28 cellular contexts compared by ENCODE assay signal in genomic region chr6:6741264-6741663, GRCh38.
A peak's percentile ranks its signal among the peaks of the same experiment; 100 is the strongest.
DNase-seq lines count a peak whose midpoint lies in the region; ATAC-seq and TF ChIP-seq lines count a peak whose summit lies in the region.
"Had no signal": no experiment of that assay in that cellular context is flagged by ENCODE, and none has a peak within 500 bp of the region (broad histone marks: within the 10 kb centered on the region; RNA-seq: fewer than 3 reads in every experiment).

No MANE protein-coding gene starts in this region.

- H3K27me3 ChIP-seq in H7 (ENCODE audit: control insufficient read depth, insufficient read depth, low read length): no peaks in the 10 kb centered on the region
- no peaks in the 10 kb centered on the region for H3K27me3 ChIP-seq in right atrium auricular region
- H3K27me3 ChIP-seq in psoas muscle (ENCODE audit: insufficient read depth in 3 of 3, low read length in 2 of 3): no peaks in the 10 kb centered on the region
- peaks cover 11% of the 10 kb centered on the region for H3K27me3 ChIP-seq in MG63
- no peaks in the 10 kb centered on the region for H3K27me3 ChIP-seq in A673 (replicated peaks; ENCODE audit: insufficient read depth, low read depth, low read length, poor library complexity)
- H3K27me3 ChIP-seq: adrenal gland; BLaER1 treated with 17β-estradiol and CSF1 and Interleukin-3, amounts not matched to agents 10 nM and 100 nM; right lobe of liver had no signal

- H3K4me3 ChIP-seq in H7 (ENCODE audit: insufficient read depth, low read depth, low read length) (no peak overlapping the region), right atrium auricular region (no peak overlapping the region), psoas muscle (no peak overlapping the region), MG63 (no peak overlapping the region), A673 (ENCODE audit: low read depth, low read length, poor library complexity, severe bottlenecking) (no peak overlapping the region)
- H3K4me3 ChIP-seq: adrenal gland; BLaER1 treated with 17β-estradiol and CSF1 and Interleukin-3, amounts not matched to agents 10 nM and 100 nM; HAP-1; right lobe of liver; stomach; tibial artery had no signal

- H3K4me1 ChIP-seq in right atrium auricular region: peaks cover 0 to 46% of the 10 kb centered on the region in 2 donors
- peaks cover 35% of the 10 kb centered on the region for H3K4me1 ChIP-seq in psoas muscle
- H3K4me1 ChIP-seq in A673 (ENCODE audit: insufficient read depth, low read length, poor library complexity, severe bottlenecking): no peaks in the 10 kb centered on the region
- H3K4me1 ChIP-seq: HAP-1, right lobe of liver had no signal

- intact Hi-C loops in psoas muscle (cut with DNase I): loop anchor here in 1 of 2 donors (5.0 kb wide), 1 partner anchor 186 kb away; no protein-coding TSS in a partner anchor
- intact Hi-C loops in A673 (cut with micrococcal nuclease; ENCODE audit: unreplicated experiment): no loop called here

- POLR2A ChIA-PET in A673 (lab: Charles Lee; ENCODE audit: low non-redundant PET): interaction anchor here (0.6 kb wide), 1 partner anchor 132 kb away, joined by 5 read pairs; no protein-coding TSS in a partner anchor

- H3K36me3 ChIP-seq in H7 (replicated peaks; ENCODE audit: control insufficient read depth, insufficient read depth, low read length): no peaks in the 10 kb centered on the region
- H3K36me3 ChIP-seq in right atrium auricular region: no peaks in the 10 kb centered on the region
- H3K36me3 ChIP-seq in psoas muscle (ENCODE audit: insufficient read depth in 1 of 2, low read depth in 1 of 2): no peaks in the 10 kb centered on the region
- H3K36me3 ChIP-seq in MG63: no peaks in the 10 kb centered on the region
- no peaks in the 10 kb centered on the region for H3K36me3 ChIP-seq in A673 (ENCODE audit: insufficient read depth, low read length, poor library complexity, severe bottlenecking)
- H3K36me3 ChIP-seq: adrenal gland; BLaER1 treated with 17β-estradiol and CSF1 and Interleukin-3, amounts not matched to agents 10 nM and 100 nM; HAP-1; right lobe of liver; stomach; tibial artery had no signal

- 46 to 55% (median 54%) methylated on average over 4 of the region's 4 CpGs for WGBS in psoas muscle, 3 donors

- ATAC-seq in psoas muscle: peak in 2 of 4 donors; percentile 33 to 40
- ATAC-seq: activated CD4-positive, CD25-positive, alpha-beta regulatory T cell treated with anti-CD3 and anti-CD28 coated beads, Interleukin-2, amount 50 U/mL, for 24 hours; esophagus mucosa; HepG2; right lobe of liver; SK-N-SH treated with all-trans-retinoic acid at 6 μM for 48 hours; T-helper 17 cell had no signal

- BruUV-seq in A673 (replicated peaks; lab: Mats Ljungman, UMichigan): no TSS peak

- TF ChIP-seq RAD21 in Ishikawa (IDR thresholded peaks at IDR 0.05; ENCODE audit: low read depth): no peak

- DNase-seq in H7 (peak; percentile 52), right atrium auricular region (ENCODE audit: low spot score) (no peak), psoas muscle (no peak), MG63 (no peak), A673 (ENCODE audit: low spot score) (no peak), HK-2 (ENCODE audit: unreplicated experiment) (no peak)
- DNase-seq: activated CD4-positive, alpha-beta T cell treated with anti-CD3 and anti-CD28 coated beads, Interleukin-2, amount 50 U/mL, for 48 hours; activated naive CD4-positive, alpha-beta T cell treated with anti-CD3 and anti-CD28 coated beads, Interleukin-2, amount 10 ng/mL, durations not matched to agents 7 days and 5 days; EL; foreskin fibroblast; mammary epithelial cell; NCI-H1436 treated with DMSO at 0.1 percent for 48 hours; NCI-H446 treated with DMSO at 0.1 percent for 48 hours; OCI-M1; right lobe of liver; stimulated activated CD4-positive, alpha-beta T cell treated with anti-CD3 and anti-CD28 coated beads, Interleukin-12 subunit alpha, Interleukin-12 subunit beta, amount 100 ng/mL, for 4 hours; stimulated activated CD4-positive, alpha-beta T cell treated with anti-CD3 and anti-CD28 coated beads, Interleukin-2, amount 100 ng/mL, for 48 hours; stomach; T-helper 17 cell; tibial artery had no signal

- CTCF ChIA-PET in A673 (lab: Charles Lee): no interaction called here

- peak in 1 of 2 donors; percentile 13 for TF ChIP-seq CTCF in right atrium auricular region (IDR thresholded peaks at IDR 0.05)
- TF ChIP-seq CTCF in psoas muscle (IDR thresholded peaks at IDR 0.05): no peak
- TF ChIP-seq CTCF in A673 (conservative IDR thresholded peaks at IDR 0.05; ENCODE audit: low read depth, low read length): no peak

- H3K27ac ChIP-seq in right atrium auricular region (peak overlapping the region; percentile 75 to 88), psoas muscle (peak overlapping the region; percentile 71), A673 (ENCODE audit: low read depth, low read length, poor library complexity, severe bottlenecking) (no peak overlapping the region)
- H3K27ac ChIP-seq: BLaER1 treated with 17β-estradiol and CSF1 and Interleukin-3, amounts not matched to agents 10 nM and 100 nM; right lobe of liver; stomach; tibial artery had no signal

- H3K9me3 ChIP-seq in right atrium auricular region (no peaks in the 10 kb centered on the region), psoas muscle (no peaks in the 10 kb centered on the region), MG63 (peaks cover 4% of the 10 kb centered on the region; the same call in 1 of the 2 replicates), A673 (ENCODE audit: low read depth, low read length, poor library complexity, severe bottlenecking) (no peaks in the 10 kb centered on the region)
- H3K9me3 ChIP-seq: adrenal gland, right lobe of liver, stomach, tibial artery had no signal

- no peak for TF ChIP-seq EP300 in Ishikawa (IDR thresholded peaks at IDR 0.05; ENCODE audit: borderline replicate concordance)

TF ChIP-seq in Ishikawa, 13 proteins besides CTCF, POLR2A, EP300 and RAD21:
- TF ChIP-seq TEAD4 (IDR thresholded peaks at IDR 0.05) (0 out of 2 replicates have a peak, but pooled peaks have one; percentile 10), FOXM1 (IDR thresholded peaks at IDR 0.05; ENCODE audit: borderline replicate concordance, low read depth) (no peak)
